8 cellular contexts compared by ENCODE assay signal in the genomic region with DNA sequence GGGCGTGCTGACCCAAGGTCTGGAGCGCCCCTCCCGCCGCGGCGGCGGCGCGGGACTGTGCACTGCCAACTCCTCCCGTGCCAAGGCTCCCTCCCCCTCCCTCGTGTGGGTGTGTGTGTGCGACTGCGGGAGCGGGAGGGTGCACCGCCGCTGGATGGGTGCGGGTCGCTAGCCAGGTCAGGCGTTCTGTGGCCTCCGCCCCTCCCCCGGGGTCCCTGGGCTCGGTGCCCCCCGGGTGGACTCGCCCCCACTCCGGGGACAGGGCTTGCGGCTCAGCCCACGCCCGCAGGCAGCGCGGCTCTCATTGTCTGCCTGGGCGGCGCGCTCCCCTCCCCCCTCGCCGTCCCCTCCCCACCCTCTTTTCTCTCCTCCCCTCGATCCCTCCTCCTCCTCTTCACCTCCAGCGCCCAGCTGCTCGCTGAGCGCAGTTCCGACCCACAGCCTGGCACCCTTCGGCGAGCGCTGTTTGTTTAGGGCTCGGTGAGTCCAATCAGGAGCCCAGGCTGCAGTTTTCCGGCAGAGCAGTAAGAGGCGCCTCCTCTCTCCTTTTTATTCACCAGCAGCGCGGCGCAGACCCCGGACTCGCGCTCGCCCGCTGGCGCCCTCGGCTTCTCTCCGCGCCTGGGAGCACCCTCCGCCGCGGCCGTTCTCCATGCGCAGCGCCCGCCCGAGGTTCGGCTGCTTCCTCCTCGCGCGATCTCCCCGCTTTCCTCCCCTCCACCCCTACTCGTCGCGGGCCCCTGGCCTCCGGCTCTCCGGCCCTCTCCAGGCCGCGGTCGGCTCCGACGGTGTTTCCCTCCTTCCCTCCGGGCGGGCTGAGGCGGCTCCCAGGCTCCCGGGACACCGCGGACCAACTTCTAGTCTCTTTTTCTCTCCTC. TPM values are rescaled to one million over a fixed set of nuclear protein-coding genes. Genes with fewer than 3 reads are reported as not detected.
DNase-seq lines count a peak whose midpoint lies in the region; ATAC-seq and TF ChIP-seq lines count a peak whose summit lies in the region.

A gene (plus strand): TSS at position 579 of the 878 bp plus-strand sequence. CDS start 1,556 bp downstream, outside the sequence.

- H3K27ac Mint-ChIP-seq in activated CD4-positive, alpha-beta T cell treated with anti-CD3 and anti-CD28 coated beads, Interleukin-2, amount 10 ng/mL, durations not matched to agents 24 days and 14 days = peak within 1 kb of the TSS; percentile 77

- under 1% methylated on average over 87 of the region's 87 CpGs for WGBS in urinary bladder

- DNase-seq in NCI-H2029 (lab: John Stamatoyannopoulos, UW) = peak; percentile 68
- DNase-seq in activated CD4-positive, alpha-beta T cell treated with anti-CD3 and anti-CD28 coated beads, Interleukin-2, amount 10 ng/mL, durations not matched to agents 24 days and 14 days = peak; percentile 64
- DNase-seq in epithelial cell of prostate (ENCODE audit: low read depth, low spot score) = peak; percentile 59
- peak; percentile 92 to 94 (median 93) for DNase-seq in mucosa of descending colon

- peak; percentile 63 for TF ChIP-seq CTCF in C4-2B (conservative IDR thresholded peaks at IDR 0.05)
- no peak for TF ChIP-seq CTCF in mucosa of descending colon (IDR thresholded peaks at IDR 0.05)

- H3K36me3 Mint-ChIP-seq in activated CD4-positive, alpha-beta T cell treated with anti-CD3 and anti-CD28 coated beads, Interleukin-2, amount 10 ng/mL, durations not matched to agents 24 days and 14 days (ENCODE audit: low read depth) = peaks cover 11% of the 10 kb centered on the region

- ATAC-seq in GM21528 (IDR thresholded peaks at IDR 0.05; ENCODE audit: low FRiP score, unreplicated experiment) = peak; percentile 55
- peak; percentile 80 for ATAC-seq in mucosa of descending colon
- ATAC-seq in HG03571 (IDR thresholded peaks at IDR 0.05; ENCODE audit: unreplicated experiment) = no peak

- H3K4me3 ChIP-seq in mucosa of descending colon (peak within 1 kb of the TSS; percentile 90), urinary bladder (ENCODE audit: low read depth, low read length) (peak within 1 kb of the TSS; percentile 79)

- intact Hi-C loops in activated CD4-positive, alpha-beta T cell treated with anti-CD3 and anti-CD28 coated beads, Interleukin-2, amount 10 ng/mL, durations not matched to agents 24 days and 14 days (cut with micrococcal nuclease) = loop anchor here (5.0 kb wide), 3 partner anchors 178 to 927 kb away; a partner anchor contains a TSS
- intact Hi-C loops in mucosa of descending colon (cut with DNase I, micrococcal nuclease) = loop anchor here in 1 of 2 donors (5.0 kb wide), 2 partner anchors 127 to 172 kb away; no protein-coding TSS in a partner anchor

- no peaks in the 10 kb centered on the region for H3K36me3 ChIP-seq in mucosa of descending colon (ENCODE audit: low read depth)
- H3K36me3 ChIP-seq in urinary bladder (ENCODE audit: insufficient read depth) = no peaks in the 10 kb centered on the region

- H3K9me3 ChIP-seq in mucosa of descending colon = no peaks in the 10 kb centered on the region

- H3K4me1 ChIP-seq in mucosa of descending colon (ENCODE audit: low read depth) = peaks cover 13% of the 10 kb centered on the region
- H3K4me1 ChIP-seq in urinary bladder (ENCODE audit: insufficient read depth) = no peaks in the 10 kb centered on the region

- no peaks in the 10 kb centered on the region for H3K9me3 Mint-ChIP-seq in activated CD4-positive, alpha-beta T cell treated with anti-CD3 and anti-CD28 coated beads, Interleukin-2, amount 10 ng/mL, durations not matched to agents 24 days and 14 days

- H3K27ac ChIP-seq in C4-2B (peak within 1 kb of the TSS; percentile 82), epithelial cell of prostate (peak within 1 kb of the TSS; percentile 60), urinary bladder (ENCODE audit: low read depth) (peak within 1 kb of the TSS; percentile 76)

- H3K27me3 Mint-ChIP-seq in activated CD4-positive, alpha-beta T cell treated with anti-CD3 and anti-CD28 coated beads, Interleukin-2, amount 10 ng/mL, durations not matched to agents 24 days and 14 days = peaks cover 76% of the 10 kb centered on the region

- peaks cover 17% of the 10 kb centered on the region for H3K4me1 Mint-ChIP-seq in activated CD4-positive, alpha-beta T cell treated with anti-CD3 and anti-CD28 coated beads, Interleukin-2, amount 10 ng/mL, durations not matched to agents 24 days and 14 days

- peak within 1 kb of the TSS; percentile 88 for H3K4me3 Mint-ChIP-seq in activated CD4-positive, alpha-beta T cell treated with anti-CD3 and anti-CD28 coated beads, Interleukin-2, amount 10 ng/mL, durations not matched to agents 24 days and 14 days

RNA-seq across cellular contexts. Expression of the gene that starts here (rescaled TPM):
- total RNA-seq in activated CD4-positive, alpha-beta T cell treated with anti-CD3 and anti-CD28 coated beads, Interleukin-2, amount 10 ng/mL, durations not matched to agents 24 days and 14 days = not detected in 2 replicates
- total RNA-seq in mucosa of descending colon (10 to 100 TPM; 21.9 to 58.8 (median 43.3) TPM), urinary bladder (42.0 TPM)
- polyA plus RNA-seq in urinary bladder = 40.1 TPM

Comparison
In these comparisons a context has a peak if more than half of its experiments do, and no peak if none do; other contexts are left out.
1. RNA of the gene that starts here (total RNA-seq): 21.9 to 58.8 TPM in mucosa of descending colon and 42.0 TPM in urinary bladder (single experiment); not detected in activated CD4-positive, alpha-beta T cell treated with anti-CD3 and anti-CD28 coated beads, Interleukin-2, amount 10 ng/mL, durations not matched to agents 24 days and 14 days; every median in the first group is over 10 times any median in the second.
2. Peak in DNase-seq in activated CD4-positive, alpha-beta T cell treated with anti-CD3 and anti-CD28 coated beads, Interleukin-2, amount 10 ng/mL, durations not matched to agents 24 days and 14 days; RNA of the gene not detected or under 1 TPM.
3. Peak in every context shown above with its lines, with median percentiles within 50 percentile points of each other: H3K27ac ChIP-seq and DNase-seq.